19 cellular contexts compared by ENCODE assay signal in the genomic region with DNA sequence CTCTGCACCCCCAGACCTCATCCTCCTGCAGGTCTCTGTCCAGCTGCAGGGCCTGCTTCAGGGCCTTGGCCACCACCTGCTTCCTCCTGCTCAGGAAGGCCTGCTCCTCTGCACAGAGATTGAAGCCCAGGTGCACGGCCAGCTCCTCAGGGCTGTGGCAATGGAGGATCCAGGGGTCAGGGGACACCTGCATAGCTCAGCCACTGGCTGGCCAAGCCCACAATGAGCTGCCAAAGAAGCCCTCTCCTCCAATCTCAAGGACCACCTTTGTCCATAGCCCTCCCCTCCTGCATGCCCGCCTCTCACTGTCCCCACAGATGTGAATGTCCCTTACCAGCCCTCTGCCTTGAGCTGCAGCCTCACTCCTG. TPM values are rescaled to one million over a fixed set of nuclear protein-coding genes. Genes with fewer than 3 reads are reported as not detected.
DNase-seq lines count a peak whose midpoint lies in the region; ATAC-seq, FAIRE-seq and TF ChIP-seq lines count a peak whose summit lies in the region.
"Had no signal": no experiment of that assay in that cellular context is flagged by ENCODE, and none has a peak within 500 bp of the region (broad histone marks: within the 10 kb centered on the region; RNA-seq: fewer than 3 reads in every experiment).

No MANE protein-coding gene starts in this region.

- no peak overlapping the region for H3K4me3 ChIP-seq in coronary artery
- H3K4me3 ChIP-seq in suprapubic skin: no peak overlapping the region
- H3K4me3 ChIP-seq: GM12878, GM23248 had no signal

- no peak overlapping the region for H3K27ac ChIP-seq in coronary artery
- no peak overlapping the region for H3K27ac ChIP-seq in suprapubic skin
- H3K27ac ChIP-seq: 22Rv1, GM23248 had no signal

- FAIRE-seq in frontal cortex (lab: Jason Lieb, UNC): no peak
- FAIRE-seq: GM12878, GM18507 had no signal

- H3K9me3 ChIP-seq in suprapubic skin: no peaks in the 10 kb centered on the region

- TF ChIP-seq POLR2A in suprapubic skin (IDR thresholded peaks at IDR 0.05): no peak

- TF ChIP-seq EP300 in suprapubic skin (IDR thresholded peaks at IDR 0.05): no peak

- no peak overlapping the region for H3K27ac Mint-ChIP-seq in activated CD8-positive, alpha-beta memory T cell treated with anti-CD3 and anti-CD28 coated beads, Interleukin-2, amount 10 ng/mL, durations not matched to agents 7 days and 5 days
- H3K27ac Mint-ChIP-seq: CD4-positive, alpha-beta T cell; IgD-negative memory B cell had no signal

- no peaks in the 10 kb centered on the region for H3K36me3 Mint-ChIP-seq in activated CD8-positive, alpha-beta memory T cell treated with anti-CD3 and anti-CD28 coated beads, Interleukin-2, amount 10 ng/mL, durations not matched to agents 7 days and 5 days
- H3K36me3 Mint-ChIP-seq: IgD-negative memory B cell had no signal

- H3K27me3 ChIP-seq in suprapubic skin: peaks cover 6% of the 10 kb centered on the region

- 90% methylated on average over 2 of the region's 2 CpGs for WGBS in suprapubic skin

- no peaks in the 10 kb centered on the region for H3K9me3 Mint-ChIP-seq in activated CD8-positive, alpha-beta memory T cell treated with anti-CD3 and anti-CD28 coated beads, Interleukin-2, amount 10 ng/mL, durations not matched to agents 7 days and 5 days (ENCODE audit: low read depth)
- H3K9me3 Mint-ChIP-seq: CD4-positive, alpha-beta T cell; IgD-negative memory B cell had no signal

- ATAC-seq in activated CD8-positive, alpha-beta memory T cell treated with anti-CD3 and anti-CD28 coated beads, Interleukin-2, amount 10 ng/mL, durations not matched to agents 7 days and 5 days: no peak
- ATAC-seq in sciatic nerve: no peak
- ATAC-seq: GM12878 had no signal

- TF ChIP-seq CTCF in coronary artery (IDR thresholded peaks at IDR 0.05) (no peak), suprapubic skin (IDR thresholded peaks at IDR 0.05) (no peak)

- peaks cover 11% of the 10 kb centered on the region for H3K27me3 Mint-ChIP-seq in activated CD8-positive, alpha-beta memory T cell treated with anti-CD3 and anti-CD28 coated beads, Interleukin-2, amount 10 ng/mL, durations not matched to agents 7 days and 5 days

- H3K4me1 Mint-ChIP-seq in activated CD8-positive, alpha-beta memory T cell treated with anti-CD3 and anti-CD28 coated beads, Interleukin-2, amount 10 ng/mL, durations not matched to agents 7 days and 5 days: peaks cover 8% of the 10 kb centered on the region

- H3K4me3 Mint-ChIP-seq in activated CD8-positive, alpha-beta memory T cell treated with anti-CD3 and anti-CD28 coated beads, Interleukin-2, amount 10 ng/mL, durations not matched to agents 7 days and 5 days: no peak overlapping the region
- H3K4me3 Mint-ChIP-seq: CD4-positive, alpha-beta T cell; IgD-negative memory B cell had no signal

- CTCF ChIA-PET in activated CD8-positive, alpha-beta memory T cell treated with anti-CD3 and anti-CD28 coated beads, Interleukin-2, amount 10 ng/mL, durations not matched to agents 7 days and 5 days (lab: Charles Lee): interaction anchor here (1.5 to 6.8 kb wide), 3 partner anchors 23 to 92 kb away, joined by 3 to 49 read pairs (median 5); no protein-coding TSS in a partner anchor

- H3K36me3 ChIP-seq in suprapubic skin: no peaks in the 10 kb centered on the region

- peak; percentile 35 for DNase-seq in activated CD8-positive, alpha-beta memory T cell treated with anti-CD3 and anti-CD28 coated beads, Interleukin-2, amount 50 U/mL, for 48 hours
- DNase-seq in activated CD8-positive, alpha-beta memory T cell treated with anti-CD3 and anti-CD28 coated beads, Interleukin-2, amount 10 ng/mL, durations not matched to agents 7 days and 5 days: no peak
- DNase-seq in coronary artery (ENCODE audit: low spot score): peak; percentile 33
- DNase-seq in sciatic nerve (ENCODE audit: low spot score): peak; percentile 41
- DNase-seq in frontal cortex (ENCODE audit: low spot score in 2 of 2): no peak
- DNase-seq in A172 (ENCODE audit: low spot score): no peak
- DNase-seq in activated gamma-delta T cell treated with Interleukin-2 at 50 U/mL for 16 hours: no peak
- DNase-seq in suprapubic skin (ENCODE audit: low spot score in 2 of 2): no peak
- DNase-seq: AML-193; C1 segment of cervical spinal cord; Calu3; CD4-positive, alpha-beta T cell; DMS79; GM23248 had no signal

- intact Hi-C loops in sciatic nerve (cut with DNase I): loop anchor here (10.0 kb wide), 1 partner anchor 97 kb away; no protein-coding TSS in a partner anchor

- peaks cover 9% of the 10 kb centered on the region for H3K4me1 ChIP-seq in suprapubic skin

RNA-seq across cellular contexts. Expression of gene PLA2G4D, which starts 12.9 kb away (rescaled TPM):
- not detected for total RNA-seq in activated CD8-positive, alpha-beta memory T cell treated with anti-CD3 and anti-CD28 coated beads, Interleukin-2, amount 10 ng/mL, durations not matched to agents 7 days and 5 days
- total RNA-seq in sciatic nerve: not detected
- total RNA-seq in frontal cortex: under 0.01 TPM
- total RNA-seq in A172 (2014; rRNA removed; shearing (Covaris generic)): not detected in 2 replicates
- 10 to 100 TPM; 15.0 to 29.6 (median 24.4) TPM for total RNA-seq in suprapubic skin
- total RNA-seq: Calu3; CD4-positive, alpha-beta T cell; GM12878; GM23248; HT1080 had no signal

Comparison
In these comparisons a context has a peak if more than half of its experiments do, and no peak if none do; other contexts are left out.
1. DNase-seq: peak in activated CD8-positive, alpha-beta memory T cell treated with anti-CD3 and anti-CD28 coated beads, Interleukin-2, amount 50 U/mL, for 48 hours (single experiment), coronary artery (single experiment) and sciatic nerve (single experiment); none in activated CD8-positive, alpha-beta memory T cell treated with anti-CD3 and anti-CD28 coated beads, Interleukin-2, amount 10 ng/mL, durations not matched to agents 7 days and 5 days (single experiment), frontal cortex (0 of 2), A172 (single experiment), activated gamma-delta T cell treated with Interleukin-2 at 50 U/mL for 16 hours (single experiment) and suprapubic skin (0 of 2).
2. RNA of gene PLA2G4D, which starts 12.9 kb away (total RNA-seq): 15.0 to 29.6 TPM in suprapubic skin; not detected in activated CD8-positive, alpha-beta memory T cell treated with anti-CD3 and anti-CD28 coated beads, Interleukin-2, amount 10 ng/mL, durations not matched to agents 7 days and 5 days, not detected in sciatic nerve (single experiment), under 0.01 TPM in frontal cortex (single experiment) and not detected in A172; every median in the first group is over 10 times any median in the second.